1 cellular context compared by ENCODE assay signal in the genomic region with DNA sequence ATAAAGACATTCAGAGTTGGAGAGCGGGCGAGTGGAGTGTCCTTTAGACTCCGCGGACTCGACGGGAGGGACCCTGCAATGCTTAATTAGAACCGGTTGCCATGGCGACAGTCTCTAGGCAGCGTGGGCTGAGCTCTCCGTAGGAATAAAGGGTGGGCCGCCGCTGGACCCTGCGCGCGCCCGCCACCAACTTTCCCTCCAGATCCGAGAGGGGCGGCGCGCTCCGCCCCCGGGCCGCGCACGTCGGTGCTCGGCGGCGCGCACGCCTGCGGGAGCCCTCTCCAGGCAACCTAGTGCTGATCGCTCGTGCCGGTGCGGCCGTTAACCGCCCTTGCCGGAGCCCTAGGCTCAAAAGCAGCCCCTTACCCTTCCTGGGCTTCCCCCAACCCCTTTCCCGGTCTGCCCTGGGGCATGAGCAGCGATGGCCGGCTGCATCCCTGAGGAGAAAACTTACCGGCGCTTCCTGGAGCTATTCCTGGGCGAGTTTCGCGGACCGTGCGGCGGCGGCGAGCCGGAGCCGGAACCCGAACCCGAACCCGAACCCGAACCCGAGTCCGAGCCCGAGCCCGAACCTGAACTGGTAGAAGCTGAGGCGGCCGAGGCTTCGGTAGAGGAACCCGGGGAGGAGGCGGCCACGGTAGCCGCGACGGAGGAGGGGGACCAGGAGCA.
TF ChIP-seq lines count a peak whose summit lies in the region.

Gene PPM1E (plus strand): TSS at position 278 of the 669 bp plus-strand sequence.

TF ChIP-seq in WTC11, 78 proteins besides CTCF, POLR2A, EP300 and RAD21 (continued from another document):
- TF ChIP-seq FOXP4 (CRISPR knock-in tag; IDR thresholded peaks at IDR 0.05), result 0 out of 2 replicates have a peak, but pooled peaks have one; percentile 5
- no peak for TF ChIP-seq ZNF138 (CRISPR knock-in tag; conservative IDR thresholded peaks at IDR 0.05)
- TF ChIP-seq FOXK1 (CRISPR knock-in tag; IDR thresholded peaks at IDR 0.05), result peak; percentile 61
- TF ChIP-seq, protein P1, sequence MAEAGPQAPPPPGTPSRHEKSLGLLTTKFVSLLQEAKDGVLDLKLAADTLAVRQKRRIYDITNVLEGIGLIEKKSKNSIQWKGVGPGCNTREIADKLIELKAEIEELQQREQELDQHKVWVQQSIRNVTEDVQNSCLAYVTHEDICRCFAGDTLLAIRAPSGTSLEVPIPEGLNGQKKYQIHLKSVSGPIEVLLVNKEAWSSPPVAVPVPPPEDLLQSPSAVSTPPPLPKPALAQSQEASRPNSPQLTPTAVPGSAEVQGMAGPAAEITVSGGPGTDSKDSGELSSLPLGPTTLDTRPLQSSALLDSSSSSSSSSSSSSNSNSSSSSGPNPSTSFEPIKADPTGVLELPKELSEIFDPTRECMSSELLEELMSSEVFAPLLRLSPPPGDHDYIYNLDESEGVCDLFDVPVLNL (CRISPR knock-in tag; IDR thresholded peaks at IDR 0.05; ENCODE audit: borderline replicate concordance, low read depth), result no peak
- peak; percentile 52; the same call in 1 of the 2 replicates for TF ChIP-seq FOXP1 (CRISPR knock-in tag; IDR thresholded peaks at IDR 0.05; ENCODE audit: borderline replicate concordance)
- no peak for TF ChIP-seq ZNF416 (CRISPR knock-in tag; IDR thresholded peaks at IDR 0.05)
- TF ChIP-seq, protein P2, sequence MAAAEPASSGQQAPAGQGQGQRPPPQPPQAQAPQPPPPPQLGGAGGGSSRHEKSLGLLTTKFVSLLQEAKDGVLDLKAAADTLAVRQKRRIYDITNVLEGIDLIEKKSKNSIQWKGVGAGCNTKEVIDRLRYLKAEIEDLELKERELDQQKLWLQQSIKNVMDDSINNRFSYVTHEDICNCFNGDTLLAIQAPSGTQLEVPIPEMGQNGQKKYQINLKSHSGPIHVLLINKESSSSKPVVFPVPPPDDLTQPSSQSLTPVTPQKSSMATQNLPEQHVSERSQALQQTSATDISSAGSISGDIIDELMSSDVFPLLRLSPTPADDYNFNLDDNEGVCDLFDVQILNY (CRISPR knock-in tag; IDR thresholded peaks at IDR 0.05), result peak; percentile 67; the same call in 1 of the 2 replicates
- TF ChIP-seq MXD4 (CRISPR knock-in tag; IDR thresholded peaks at IDR 0.05; ENCODE audit: borderline replicate concordance), result no peak
- 0 out of 2 replicates have a peak, but pooled peaks have one; percentile 39 for TF ChIP-seq TEAD1 (CRISPR knock-in tag; IDR thresholded peaks at IDR 0.05)
- TF ChIP-seq ETV6 (CRISPR knock-in tag; IDR thresholded peaks at IDR 0.05), result peak; percentile 35; the same call in 1 of the 2 replicates
- no peak for TF ChIP-seq NR2C2 (CRISPR knock-in tag; IDR thresholded peaks at IDR 0.05)
- no peak for TF ChIP-seq TP53 (CRISPR knock-in tag; IDR thresholded peaks at IDR 0.05)
- no peak for TF ChIP-seq ESRRA (CRISPR knock-in tag; IDR thresholded peaks at IDR 0.05; ENCODE audit: borderline replicate concordance)
- TF ChIP-seq ZBTB43 (CRISPR knock-in tag; IDR thresholded peaks at IDR 0.05), result no peak
- no peak for TF ChIP-seq HMGA2 (CRISPR knock-in tag; IDR thresholded peaks at IDR 0.05)
- TF ChIP-seq, protein P3, sequence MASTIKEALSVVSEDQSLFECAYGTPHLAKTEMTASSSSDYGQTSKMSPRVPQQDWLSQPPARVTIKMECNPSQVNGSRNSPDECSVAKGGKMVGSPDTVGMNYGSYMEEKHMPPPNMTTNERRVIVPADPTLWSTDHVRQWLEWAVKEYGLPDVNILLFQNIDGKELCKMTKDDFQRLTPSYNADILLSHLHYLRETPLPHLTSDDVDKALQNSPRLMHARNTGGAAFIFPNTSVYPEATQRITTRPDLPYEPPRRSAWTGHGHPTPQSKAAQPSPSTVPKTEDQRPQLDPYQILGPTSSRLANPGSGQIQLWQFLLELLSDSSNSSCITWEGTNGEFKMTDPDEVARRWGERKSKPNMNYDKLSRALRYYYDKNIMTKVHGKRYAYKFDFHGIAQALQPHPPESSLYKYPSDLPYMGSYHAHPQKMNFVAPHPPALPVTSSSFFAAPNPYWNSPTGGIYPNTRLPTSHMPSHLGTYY (CRISPR knock-in tag; IDR thresholded peaks at IDR 0.05), result no peak
- TF ChIP-seq ZMAT4 (CRISPR knock-in tag; IDR thresholded peaks at IDR 0.05), result no peak
TF ChIP-seq in WTC11: peak in this region for 14.
